1 cellular context compared by ENCODE assay signal in the genomic region with DNA sequence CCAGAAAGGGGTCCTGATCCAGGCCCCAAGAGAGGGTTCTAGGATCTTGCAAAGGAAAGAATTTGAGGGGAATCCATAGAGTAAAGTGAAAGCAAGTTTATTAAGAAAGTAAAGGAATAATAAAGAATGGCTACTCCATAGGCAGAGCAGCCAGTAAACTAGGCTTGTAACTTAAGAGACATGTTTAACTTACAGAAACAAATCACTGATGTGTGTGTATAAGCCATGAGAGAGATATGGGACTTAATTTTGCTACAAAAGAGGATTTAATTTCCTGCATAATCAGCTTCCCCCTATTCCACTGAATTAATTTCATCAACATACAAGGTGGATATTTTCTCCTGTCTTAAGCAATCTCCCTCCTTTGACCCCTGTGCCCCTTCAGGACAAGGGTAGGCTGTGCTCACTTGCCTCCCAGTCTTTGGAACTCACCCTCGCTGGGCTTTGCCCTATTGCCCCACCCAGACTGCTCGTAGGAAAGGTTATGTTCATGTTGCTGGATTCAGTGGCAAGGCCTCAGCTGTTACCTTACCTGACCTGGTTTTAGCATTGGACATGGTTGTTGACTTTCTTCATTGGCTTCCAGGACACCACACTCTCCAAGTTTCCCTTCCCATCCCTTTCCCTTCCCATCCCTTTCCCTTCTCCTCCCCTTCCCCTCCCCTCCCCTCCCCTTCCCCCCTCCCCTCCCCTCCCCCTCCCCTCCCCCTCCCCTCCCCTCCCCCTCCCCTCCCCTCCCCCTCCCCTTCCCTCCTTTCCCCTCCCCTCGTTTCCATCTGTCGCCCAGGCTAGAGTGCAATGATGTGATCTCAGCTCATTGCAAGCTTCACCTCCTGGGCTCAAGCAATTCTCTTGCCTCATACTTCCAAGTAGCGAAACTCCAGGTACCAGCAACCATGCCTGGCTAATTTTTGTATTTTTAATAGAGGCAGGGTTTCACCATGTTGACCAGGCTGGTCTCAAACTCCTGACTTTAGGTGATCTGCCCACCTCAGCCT.
TF ChIP-seq lines count a peak whose summit lies in the region.

No MANE protein-coding gene starts in this region.

TF ChIP-seq in HepG2, 621 proteins besides CTCF, POLR2A, EP300 and RAD21 (continued from another document and continues in another):
- TF ChIP-seq, protein P1, sequence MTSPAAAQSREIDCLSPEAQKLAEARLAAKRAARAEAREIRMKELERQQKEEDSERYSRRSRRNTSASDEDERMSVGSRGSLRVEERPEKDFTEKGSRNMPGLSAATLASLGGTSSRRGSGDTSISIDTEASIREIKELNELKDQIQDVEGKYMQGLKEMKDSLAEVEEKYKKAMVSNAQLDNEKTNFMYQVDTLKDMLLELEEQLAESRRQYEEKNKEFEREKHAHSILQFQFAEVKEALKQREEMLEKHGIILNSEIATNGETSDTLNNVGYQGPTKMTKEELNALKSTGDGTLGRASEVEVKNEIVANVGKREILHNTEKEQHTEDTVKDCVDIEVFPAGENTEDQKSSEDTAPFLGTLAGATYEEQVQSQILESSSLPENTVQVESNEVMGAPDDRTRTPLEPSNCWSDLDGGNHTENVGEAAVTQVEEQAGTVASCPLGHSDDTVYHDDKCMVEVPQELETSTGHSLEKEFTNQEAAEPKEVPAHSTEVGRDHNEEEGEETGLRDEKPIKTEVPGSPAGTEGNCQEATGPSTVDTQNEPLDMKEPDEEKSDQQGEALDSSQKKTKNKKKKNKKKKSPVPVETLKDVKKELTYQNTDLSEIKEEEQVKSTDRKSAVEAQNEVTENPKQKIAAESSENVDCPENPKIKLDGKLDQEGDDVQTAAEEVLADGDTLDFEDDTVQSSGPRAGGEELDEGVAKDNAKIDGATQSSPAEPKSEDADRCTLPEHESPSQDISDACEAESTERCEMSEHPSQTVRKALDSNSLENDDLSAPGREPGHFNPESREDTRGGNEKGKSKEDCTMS (CRISPR knock-in tag; conservative IDR thresholded peaks at IDR 0.05): no peak
- TF ChIP-seq ZNF260 (CRISPR knock-in tag; IDR thresholded peaks at IDR 0.05; ENCODE audit: borderline replicate concordance, low read depth): no peak
- TF ChIP-seq NFIC (IDR thresholded peaks at IDR 0.05; ENCODE audit: low read length): no peak
- TF ChIP-seq, protein P2, sequence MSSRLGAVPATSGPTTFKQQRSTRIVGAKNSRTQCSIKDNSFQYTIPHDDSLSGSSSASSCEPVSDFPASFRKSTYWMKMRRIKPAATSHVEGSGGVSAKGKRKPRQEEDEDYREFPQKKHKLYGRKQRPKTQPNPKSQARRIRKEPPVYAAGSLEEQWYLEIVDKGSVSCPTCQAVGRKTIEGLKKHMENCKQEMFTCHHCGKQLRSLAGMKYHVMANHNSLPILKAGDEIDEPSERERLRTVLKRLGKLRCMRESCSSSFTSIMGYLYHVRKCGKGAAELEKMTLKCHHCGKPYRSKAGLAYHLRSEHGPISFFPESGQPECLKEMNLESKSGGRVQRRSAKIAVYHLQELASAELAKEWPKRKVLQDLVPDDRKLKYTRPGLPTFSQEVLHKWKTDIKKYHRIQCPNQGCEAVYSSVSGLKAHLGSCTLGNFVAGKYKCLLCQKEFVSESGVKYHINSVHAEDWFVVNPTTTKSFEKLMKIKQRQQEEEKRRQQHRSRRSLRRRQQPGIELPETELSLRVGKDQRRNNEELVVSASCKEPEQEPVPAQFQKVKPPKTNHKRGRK (CRISPR knock-in tag; IDR thresholded peaks at IDR 0.05): no peak
- peak; percentile 99 for TF ChIP-seq RXRB (CRISPR knock-in tag; IDR thresholded peaks at IDR 0.05; ENCODE audit: borderline replicate concordance)
- TF ChIP-seq ZNF362 (CRISPR knock-in tag; IDR thresholded peaks at IDR 0.05; ENCODE audit: borderline replicate concordance): no peak
- no peak for TF ChIP-seq IRF1 (CRISPR knock-in tag; IDR thresholded peaks at IDR 0.05; ENCODE audit: low read depth)
- TF ChIP-seq, protein P3, sequence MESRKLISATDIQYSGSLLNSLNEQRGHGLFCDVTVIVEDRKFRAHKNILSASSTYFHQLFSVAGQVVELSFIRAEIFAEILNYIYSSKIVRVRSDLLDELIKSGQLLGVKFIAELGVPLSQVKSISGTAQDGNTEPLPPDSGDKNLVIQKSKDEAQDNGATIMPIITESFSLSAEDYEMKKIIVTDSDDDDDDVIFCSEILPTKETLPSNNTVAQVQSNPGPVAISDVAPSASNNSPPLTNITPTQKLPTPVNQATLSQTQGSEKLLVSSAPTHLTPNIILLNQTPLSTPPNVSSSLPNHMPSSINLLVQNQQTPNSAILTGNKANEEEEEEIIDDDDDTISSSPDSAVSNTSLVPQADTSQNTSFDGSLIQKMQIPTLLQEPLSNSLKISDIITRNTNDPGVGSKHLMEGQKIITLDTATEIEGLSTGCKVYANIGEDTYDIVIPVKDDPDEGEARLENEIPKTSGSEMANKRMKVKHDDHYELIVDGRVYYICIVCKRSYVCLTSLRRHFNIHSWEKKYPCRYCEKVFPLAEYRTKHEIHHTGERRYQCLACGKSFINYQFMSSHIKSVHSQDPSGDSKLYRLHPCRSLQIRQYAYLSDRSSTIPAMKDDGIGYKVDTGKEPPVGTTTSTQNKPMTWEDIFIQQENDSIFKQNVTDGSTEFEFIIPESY (CRISPR knock-in tag; IDR thresholded peaks at IDR 0.05): 0 out of 2 replicates have a peak, but pooled peaks have one; percentile 45
- TF ChIP-seq, protein P4, sequence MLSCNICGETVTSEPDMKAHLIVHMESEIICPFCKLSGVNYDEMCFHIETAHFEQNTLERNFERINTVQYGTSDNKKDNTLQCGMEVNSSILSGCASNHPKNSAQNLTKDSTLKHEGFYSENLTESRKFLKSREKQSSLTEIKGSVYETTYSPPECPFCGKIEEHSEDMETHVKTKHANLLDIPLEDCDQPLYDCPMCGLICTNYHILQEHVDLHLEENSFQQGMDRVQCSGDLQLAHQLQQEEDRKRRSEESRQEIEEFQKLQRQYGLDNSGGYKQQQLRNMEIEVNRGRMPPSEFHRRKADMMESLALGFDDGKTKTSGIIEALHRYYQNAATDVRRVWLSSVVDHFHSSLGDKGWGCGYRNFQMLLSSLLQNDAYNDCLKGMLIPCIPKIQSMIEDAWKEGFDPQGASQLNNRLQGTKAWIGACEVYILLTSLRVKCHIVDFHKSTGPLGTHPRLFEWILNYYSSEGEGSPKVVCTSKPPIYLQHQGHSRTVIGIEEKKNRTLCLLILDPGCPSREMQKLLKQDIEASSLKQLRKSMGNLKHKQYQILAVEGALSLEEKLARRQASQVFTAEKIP (CRISPR knock-in tag; IDR thresholded peaks at IDR 0.05; ENCODE audit: borderline replicate concordance): no peak
- TF ChIP-seq, protein P5, sequence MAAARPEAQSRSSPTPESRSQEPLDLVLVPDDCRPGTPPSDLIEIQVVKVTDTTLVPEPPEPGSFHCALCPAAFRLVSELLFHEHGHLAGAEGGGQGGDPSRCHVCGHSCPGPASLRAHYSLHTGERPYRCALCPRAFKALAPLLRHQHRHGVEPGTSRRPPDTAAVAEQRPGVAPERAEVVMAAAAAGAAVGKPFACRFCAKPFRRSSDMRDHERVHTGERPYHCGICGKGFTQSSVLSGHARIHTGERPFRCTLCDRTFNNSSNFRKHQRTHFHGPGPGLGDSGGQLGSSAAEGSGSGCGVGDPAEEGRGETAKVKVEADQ (CRISPR knock-in tag; IDR thresholded peaks at IDR 0.05; ENCODE audit: borderline replicate concordance): no peak
- no peak for TF ChIP-seq ADNP (CRISPR knock-in tag; IDR thresholded peaks at IDR 0.05)
- TF ChIP-seq, protein P6, sequence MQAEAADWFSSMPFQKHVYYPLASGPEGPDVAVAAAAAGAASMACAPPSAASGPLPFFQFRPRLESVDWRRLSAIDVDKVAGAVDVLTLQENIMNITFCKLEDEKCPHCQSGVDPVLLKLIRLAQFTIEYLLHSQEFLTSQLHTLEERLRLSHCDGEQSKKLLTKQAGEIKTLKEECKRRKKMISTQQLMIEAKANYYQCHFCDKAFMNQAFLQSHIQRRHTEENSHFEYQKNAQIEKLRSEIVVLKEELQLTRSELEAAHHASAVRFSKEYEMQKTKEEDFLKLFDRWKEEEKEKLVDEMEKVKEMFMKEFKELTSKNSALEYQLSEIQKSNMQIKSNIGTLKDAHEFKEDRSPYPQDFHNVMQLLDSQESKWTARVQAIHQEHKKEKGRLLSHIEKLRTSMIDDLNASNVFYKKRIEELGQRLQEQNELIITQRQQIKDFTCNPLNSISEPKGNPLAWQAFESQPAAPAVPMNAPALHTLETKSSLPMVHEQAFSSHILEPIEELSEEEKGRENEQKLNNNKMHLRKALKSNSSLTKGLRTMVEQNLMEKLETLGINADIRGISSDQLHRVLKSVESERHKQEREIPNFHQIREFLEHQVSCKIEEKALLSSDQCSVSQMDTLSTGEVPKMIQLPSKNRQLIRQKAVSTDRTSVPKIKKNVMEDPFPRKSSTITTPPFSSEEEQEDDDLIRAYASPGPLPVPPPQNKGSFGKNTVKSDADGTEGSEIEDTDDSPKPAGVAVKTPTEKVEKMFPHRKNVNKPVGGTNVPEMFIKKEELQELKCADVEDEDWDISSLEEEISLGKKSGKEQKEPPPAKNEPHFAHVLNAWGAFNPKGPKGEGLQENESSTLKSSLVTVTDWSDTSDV (CRISPR knock-in tag; IDR thresholded peaks at IDR 0.05): no peak
- no peak for TF ChIP-seq GLMP (CRISPR knock-in tag; IDR thresholded peaks at IDR 0.05; ENCODE audit: borderline replicate concordance)
- no peak for TF ChIP-seq ZNF446 (CRISPR knock-in tag; IDR thresholded peaks at IDR 0.05)
- TF ChIP-seq TARDBP (CRISPR knock-in tag; IDR thresholded peaks at IDR 0.05): peak; percentile 72; the same call in 1 of the 2 replicates
- no peak for TF ChIP-seq ZBTB20 (CRISPR knock-in tag; IDR thresholded peaks at IDR 0.05; ENCODE audit: borderline replicate concordance, low read depth)
- TF ChIP-seq MAFG (CRISPR knock-in tag; IDR thresholded peaks at IDR 0.05): no peak
- no peak for TF ChIP-seq ZNF570 (CRISPR knock-in tag; IDR thresholded peaks at IDR 0.05; ENCODE audit: borderline replicate concordance)
- no peak for TF ChIP-seq GABPB1 (CRISPR knock-in tag; IDR thresholded peaks at IDR 0.05)
- no peak for TF ChIP-seq ZNF383 (CRISPR knock-in tag; IDR thresholded peaks at IDR 0.05; ENCODE audit: borderline replicate concordance)
- no peak for TF ChIP-seq ZBTB1 (CRISPR knock-in tag; IDR thresholded peaks at IDR 0.05; ENCODE audit: borderline replicate concordance)
- TF ChIP-seq ZNF354B (CRISPR knock-in tag; IDR thresholded peaks at IDR 0.05): no peak
- TF ChIP-seq ZNF543 (CRISPR knock-in tag; IDR thresholded peaks at IDR 0.05): no peak
- TF ChIP-seq MIXL1 (CRISPR knock-in tag; IDR thresholded peaks at IDR 0.05): peak; percentile 73; the same call in 1 of the 2 replicates
- 0 out of 2 replicates have a peak, but pooled peaks have one; percentile 34 for TF ChIP-seq ZNF124 (CRISPR knock-in tag; IDR thresholded peaks at IDR 0.05)
- TF ChIP-seq ZNF333 (CRISPR knock-in tag; IDR thresholded peaks at IDR 0.05; ENCODE audit: borderline replicate concordance): no peak
- no peak for TF ChIP-seq TRIM24 (CRISPR knock-in tag; IDR thresholded peaks at IDR 0.05)
- peak; percentile 61; the same call in 1 of the 2 replicates for TF ChIP-seq CBX5 (CRISPR knock-in tag; IDR thresholded peaks at IDR 0.05; ENCODE audit: borderline replicate concordance)
- no peak for TF ChIP-seq SNAPC4 (CRISPR knock-in tag; IDR thresholded peaks at IDR 0.05)
- no peak for TF ChIP-seq ZNF33B (CRISPR knock-in tag; IDR thresholded peaks at IDR 0.05)
- peak; percentile 93 for TF ChIP-seq SALL1 (CRISPR knock-in tag; IDR thresholded peaks at IDR 0.05)
